ENCODE assay signal across 21 cellular contexts in genomic region chr5:145776886-145777285, GRCh38. TPM values are rescaled to one million over a fixed set of nuclear protein-coding genes. Genes with fewer than 3 reads are reported as not detected.
A peak's percentile ranks its signal among the peaks of the same experiment; 100 is the strongest.
DNase-seq lines count a peak whose midpoint lies in the region; ATAC-seq, FAIRE-seq and TF ChIP-seq lines count a peak whose summit lies in the region.
"Had no signal": no experiment of that assay in that cellular context is flagged by ENCODE, and none has a peak within 500 bp of the region (broad histone marks: within the 10 kb centered on the region; RNA-seq: fewer than 3 reads in every experiment).

No MANE protein-coding gene starts in this region.

- no peaks in the 10 kb centered on the region for H3K4me1 Mint-ChIP-seq in activated CD4-positive, alpha-beta T cell treated with anti-CD3 and anti-CD28 coated beads, Interleukin-2, amount 10 ng/mL, durations not matched to agents 24 days and 14 days
- H3K4me1 Mint-ChIP-seq: stimulated activated memory B cell treated with anti-CD40 and anti-IgM and Interleukin-4, amounts not matched to agents 10 μg/mL and 1 μg/mL and 100 μg/mL, for 72 hours had no signal

- no peaks in the 10 kb centered on the region for H3K79me2 ChIP-seq in smooth muscle cell (ENCODE audit: low read depth)

- no peaks in the 10 kb centered on the region for H3K4me1 ChIP-seq in right cardiac atrium (ENCODE audit: control insufficient read depth, insufficient read depth, low read length)
- peaks cover 25% of the 10 kb centered on the region for H3K4me1 ChIP-seq in smooth muscle cell (ENCODE audit: low read depth)

- peaks cover 2% of the 10 kb centered on the region for H3K27me3 Mint-ChIP-seq in activated CD4-positive, alpha-beta T cell treated with anti-CD3 and anti-CD28 coated beads, Interleukin-2, amount 10 ng/mL, durations not matched to agents 24 days and 14 days
- H3K27me3 Mint-ChIP-seq: activated T-cell treated with anti-CD3 and anti-CD28 coated beads, Interleukin-2, amount 50 U/mL, for 24 hours; stimulated activated memory B cell treated with anti-CD40 and anti-IgM and Interleukin-4, amounts not matched to agents 10 μg/mL and 1 μg/mL and 100 μg/mL, for 72 hours had no signal

- H3F3A ChIP-seq in smooth muscle cell (ENCODE audit: low read depth) = no peaks in the 10 kb centered on the region

- intact Hi-C loops in Right ventricle myocardium superior (cut with DNase I) = no loop called here
- intact Hi-C loops in right cardiac atrium (cut with DNase I) = no loop called here
- intact Hi-C loops in activated CD4-positive, alpha-beta T cell treated with anti-CD3 and anti-CD28 coated beads, Interleukin-2, amount 10 ng/mL, durations not matched to agents 24 days and 14 days (cut with micrococcal nuclease) = no loop called here

- no peak overlapping the region for H3K4me3 ChIP-seq in right cardiac atrium (ENCODE audit: low read length)
- no peak overlapping the region for H3K4me3 ChIP-seq in smooth muscle cell
- H3K4me3 ChIP-seq: mucosa of descending colon, ovary, SK-N-MC had no signal

- no peaks in the 10 kb centered on the region for H4K20me1 ChIP-seq in smooth muscle cell (ENCODE audit: low read depth)

- 62% methylated on average over 2 of the region's 2 CpGs for WGBS in right cardiac atrium
- 74% methylated on average over 2 of the region's 2 CpGs for WGBS in smooth muscle cell (ENCODE audit: low lambda C conversion rate)

- no peak for TF ChIP-seq CTCF in smooth muscle cell (IDR thresholded peaks at IDR 0.05; ENCODE audit: borderline replicate concordance, insufficient read depth, poor library complexity, severe bottlenecking)

- peak overlapping the region; percentile 45 for H3K9ac ChIP-seq in smooth muscle cell (ENCODE audit: low read depth)

- H3K27ac ChIP-seq in right cardiac atrium (ENCODE audit: low read length) (no peak overlapping the region), smooth muscle cell (ENCODE audit: low read depth) (peak overlapping the region; percentile 92)
- H3K27ac ChIP-seq: HL-60, SK-N-MC had no signal

- no peaks in the 10 kb centered on the region for H3K27me3 ChIP-seq in right cardiac atrium (ENCODE audit: control insufficient read depth, insufficient read depth)
- H3K27me3 ChIP-seq in smooth muscle cell (ENCODE audit: low read depth) = no peaks in the 10 kb centered on the region
- H3K27me3 ChIP-seq: ovary had no signal

- FAIRE-seq in GM12891 (lab: Jason Lieb, UNC) = no peak
- FAIRE-seq: A204.1, TTC549 had no signal

- no peak overlapping the region for H3K4me2 ChIP-seq in smooth muscle cell

- H2AFZ ChIP-seq in smooth muscle cell (ENCODE audit: low read depth) = no peak overlapping the region

- no peaks in the 10 kb centered on the region for H3K9me3 ChIP-seq in right cardiac atrium (ENCODE audit: control insufficient read depth, low read length)
- H3K9me3 ChIP-seq in smooth muscle cell (replicated peaks; ENCODE audit: low read depth) = no peaks in the 10 kb centered on the region
- H3K9me3 ChIP-seq: mucosa of descending colon, ovary had no signal

- no peaks in the 10 kb centered on the region for H3K9me3 Mint-ChIP-seq in activated CD4-positive, alpha-beta T cell treated with anti-CD3 and anti-CD28 coated beads, Interleukin-2, amount 10 ng/mL, durations not matched to agents 24 days and 14 days
- H3K9me3 Mint-ChIP-seq: activated T-cell treated with anti-CD3 and anti-CD28 coated beads, Interleukin-2, amount 50 U/mL, for 24 hours; stimulated activated memory B cell treated with anti-CD40 and anti-IgM and Interleukin-4, amounts not matched to agents 10 μg/mL and 1 μg/mL and 100 μg/mL, for 72 hours had no signal

- no peak for DNase-seq in Right ventricle myocardium superior
- no peak for DNase-seq in right cardiac atrium
- peak; percentile 48 for DNase-seq in amniotic epithelial cell (ENCODE audit: low read depth)
- DNase-seq in fibroblast of peridontal ligament (ENCODE audit: extremely low read depth) = peak; percentile 41
- DNase-seq in smooth muscle cell (lab: John Stamatoyannopoulos, UW; ENCODE audit: unreplicated experiment) = no peak
- DNase-seq in activated T-cell treated with anti-CD3 and anti-CD28 coated beads, Interleukin-2, amount 50 U/mL, for 1 hour = no peak
- no peak for DNase-seq in activated CD4-positive, alpha-beta T cell treated with anti-CD3 and anti-CD28 coated beads, Interleukin-2, amount 10 ng/mL, durations not matched to agents 24 days and 14 days
- DNase-seq in GM12891 (ENCODE audit: insufficient read length, low spot score) = no peak
- DNase-seq: activated CD4-positive, alpha-beta T cell treated with anti-CD3 and anti-CD28 coated beads, Interleukin-2, amount 50 U/mL, for 4 hours; activated T-cell treated with anti-CD3 and anti-CD28 coated beads, Interleukin-2, amount 50 U/mL, for 24 hours; left cardiac atrium; mucosa of descending colon; NCI-H1417; NCI-H226; ovary had no signal

- H3K4me3 Mint-ChIP-seq in activated CD4-positive, alpha-beta T cell treated with anti-CD3 and anti-CD28 coated beads, Interleukin-2, amount 10 ng/mL, durations not matched to agents 24 days and 14 days = no peak overlapping the region
- H3K4me3 Mint-ChIP-seq: activated T-cell treated with anti-CD3 and anti-CD28 coated beads, Interleukin-2, amount 50 U/mL, for 24 hours; stimulated activated memory B cell treated with anti-CD40 and anti-IgM and Interleukin-4, amounts not matched to agents 10 μg/mL and 1 μg/mL and 100 μg/mL, for 72 hours had no signal

- no peaks in the 10 kb centered on the region for H3K36me3 Mint-ChIP-seq in activated CD4-positive, alpha-beta T cell treated with anti-CD3 and anti-CD28 coated beads, Interleukin-2, amount 10 ng/mL, durations not matched to agents 24 days and 14 days (ENCODE audit: low read depth)
- H3K36me3 Mint-ChIP-seq: activated naive CD4-positive, alpha-beta T cell treated with anti-CD3 and anti-CD28 coated beads, Interleukin-2, amount 50 U/mL, for 72 hours had no signal

- ATAC-seq in Right ventricle myocardium superior (ENCODE audit: poor library complexity) (peak; percentile 16), right cardiac atrium (no peak)
- ATAC-seq: activated naive CD4-positive, alpha-beta T cell treated with anti-CD3 and anti-CD28 coated beads, Interleukin-2, amount 50 U/mL, for 72 hours; mucosa of descending colon had no signal

- no peaks in the 10 kb centered on the region for H3K36me3 ChIP-seq in smooth muscle cell (ENCODE audit: low read depth)
- H3K36me3 ChIP-seq: ovary had no signal

- no peak overlapping the region for H3K27ac Mint-ChIP-seq in activated CD4-positive, alpha-beta T cell treated with anti-CD3 and anti-CD28 coated beads, Interleukin-2, amount 10 ng/mL, durations not matched to agents 24 days and 14 days
- H3K27ac Mint-ChIP-seq: activated naive CD4-positive, alpha-beta T cell treated with anti-CD3 and anti-CD28 coated beads, Interleukin-2, amount 50 U/mL, for 72 hours; activated T-cell treated with anti-CD3 and anti-CD28 coated beads, Interleukin-2, amount 50 U/mL, for 24 hours; stimulated activated memory B cell treated with anti-CD40 and anti-IgM and Interleukin-4, amounts not matched to agents 10 μg/mL and 1 μg/mL and 100 μg/mL, for 72 hours had no signal

- no peak for TF ChIP-seq POLR2A in GM12891 (IDR thresholded peaks at IDR 0.05; ENCODE audit: low read depth, low read length)

TF ChIP-seq in GM12891, 5 proteins besides CTCF, POLR2A, EP300 and RAD21:
- TF ChIP-seq PAX5 (IDR thresholded peaks at IDR 0.05; ENCODE audit: insufficient read depth, low read length, severe bottlenecking) (no peak), SPI1 (IDR thresholded peaks at IDR 0.05; ENCODE audit: low read depth, low read length) (no peak), TAF1 (IDR thresholded peaks at IDR 0.05; ENCODE audit: low read depth, low read length) (no peak), POLR2AphosphoS5 (IDR thresholded peaks at IDR 0.05; ENCODE audit: low read depth, low read length) (no peak), POU2F2 (IDR thresholded peaks at IDR 0.05; ENCODE audit: low read depth, low read length) (no peak)

RNA-seq across cellular contexts. Expression of gene PRELID2, which starts 58.3 kb away (rescaled TPM):
- total RNA-seq in Right ventricle myocardium superior = 41.2 TPM
- 10 to 100 TPM; 39.1 to 85.4 (median 44.8) TPM for total RNA-seq in right cardiac atrium
- polyA plus RNA-seq in right cardiac atrium = 4.3 TPM
- total RNA-seq in smooth muscle cell = 2.5 and 11.2 TPM in 2 replicates
- 7.3 and 11.1 TPM in 2 replicates for polyA plus RNA-seq in smooth muscle cell
- total RNA-seq in activated CD4-positive, alpha-beta T cell treated with anti-CD3 and anti-CD28 coated beads, Interleukin-2, amount 10 ng/mL, durations not matched to agents 24 days and 14 days = 3.1 and 3.6 TPM in 2 replicates
- 0.80 TPM for polyA plus RNA-seq in GM12891 (2012; ENCODE audit: low read depth, missing spikeins)

Comparison
In these comparisons a context has a peak if more than half of its experiments do, and no peak if none do; other contexts are left out.
1. DNase-seq: peak in amniotic epithelial cell (single experiment) and fibroblast of peridontal ligament (single experiment); none in Right ventricle myocardium superior (single experiment), right cardiac atrium (0 of 3), smooth muscle cell (single experiment), activated T-cell treated with anti-CD3 and anti-CD28 coated beads, Interleukin-2, amount 50 U/mL, for 1 hour (single experiment), activated CD4-positive, alpha-beta T cell treated with anti-CD3 and anti-CD28 coated beads, Interleukin-2, amount 10 ng/mL, durations not matched to agents 24 days and 14 days (single experiment) and GM12891 (single experiment).